Comparison of ENCODE assay signal across 8 cellular contexts in genomic region chr12:44029194-44029593, GRCh38.
"Had no signal": no experiment of that assay in that cellular context is flagged by ENCODE, and none has a peak within 500 bp of the region (broad histone marks: within the 10 kb centered on the region; RNA-seq: fewer than 3 reads in every experiment).

No MANE protein-coding gene starts in this region.

- H3K4me1 ChIP-seq: HAP-1 had no signal

- FAIRE-seq: HTR-8/SVneo, K562 had no signal

- H3K4me3 ChIP-seq: GM23338, HAP-1, K562 had no signal

- H3K27ac Mint-ChIP-seq: GM23338, HFFc6 had no signal

- ATAC-seq: GM23338, HCT116, K562 had no signal

- H3K9me3 Mint-ChIP-seq: HFFc6 had no signal

- H3K4me3 Mint-ChIP-seq: GM23338, HFFc6 had no signal

- H3K9me3 ChIP-seq: HAP-1 had no signal

- H3K4me1 Mint-ChIP-seq: GM23338 had no signal

- H2AFZ ChIP-seq: GM23338 had no signal

- H3K4me2 ChIP-seq: GM23338 had no signal

- DNase-seq: H7, HFFc6, IMR-90 had no signal

- H3K36me3 ChIP-seq: HAP-1 had no signal
